7 cellular contexts compared by ENCODE assay signal in genomic region chr6:25971187-25971811, GRCh38.
DNase-seq lines count a peak whose midpoint lies in the region; ATAC-seq and TF ChIP-seq lines count a peak whose summit lies in the region.

No MANE protein-coding gene starts in this region.

- TF ChIP-seq CTCF in HFF-Myc (IDR thresholded peaks at IDR 0.05; ENCODE audit: low read depth, low read length, missing control alignments), result no peak
- TF ChIP-seq CTCF in VCaP (conservative IDR thresholded peaks at IDR 0.05), result no peak

- ATAC-seq in GM18502 (IDR thresholded peaks at IDR 0.05; ENCODE audit: poor library complexity, unreplicated experiment), result no peak

- peak; percentile 80 for DNase-seq in HFF-Myc (ENCODE audit: extremely low read depth, low read depth)
- DNase-seq in iris pigment epithelial cell (ENCODE audit: low read depth), result peak; percentile 93
- peak; percentile 62 for DNase-seq in superior temporal gyrus (ENCODE audit: extremely low spot score)
- no peak for DNase-seq in effector CD8-positive, alpha-beta T cell (lab: John Stamatoyannopoulos, UW)
- DNase-seq in NCI-H1105 treated with DMSO at 0.1 percent for 48 hours (lab: John Stamatoyannopoulos, UW), result no peak

- H3K27ac ChIP-seq in VCaP, result peak overlapping the region; percentile 65

- H3K4me3 ChIP-seq in HFF-Myc (replicated peaks; ENCODE audit: low read depth, low read length), result no peak overlapping the region

Comparison
In these comparisons a context has a peak if more than half of its experiments do, and no peak if none do; other contexts are left out.
1. DNase-seq: peak in HFF-Myc (single experiment), iris pigment epithelial cell (single experiment) and superior temporal gyrus (single experiment); none in effector CD8-positive, alpha-beta T cell (single experiment) and NCI-H1105 treated with DMSO at 0.1 percent for 48 hours (single experiment).